12 cellular contexts compared by ENCODE assay signal in genomic region chr6:30480536-30481156, GRCh38. TPM values are rescaled to one million over a fixed set of nuclear protein-coding genes. Genes with fewer than 3 reads are reported as not detected.
A peak's percentile ranks its signal among the peaks of the same experiment; 100 is the strongest.
DNase-seq lines count a peak whose midpoint lies in the region; ATAC-seq lines count a peak whose summit lies in the region.
"Had no signal": no experiment of that assay in that cellular context is flagged by ENCODE, and none has a peak within 500 bp of the region (broad histone marks: within the 10 kb centered on the region; RNA-seq: fewer than 3 reads in every experiment).

No MANE protein-coding gene starts in this region.

- POLR2A ChIA-PET in T-cell (lab: Charles Lee), result interaction anchor here in 1 of 2 donors (0.6 kb wide), 1 partner anchor 107 kb away, joined by 3 read pairs; no protein-coding TSS in a partner anchor

- H3K27me3 Mint-ChIP-seq in T-cell, result peaks cover 31 to 58% of the 10 kb centered on the region in 2 donors
- H3K27me3 Mint-ChIP-seq in stimulated activated naive CD8-positive, alpha-beta T cell treated with anti-CD3 and anti-CD28 coated beads, Interleukin-15, Interleukin-2, amounts not matched to agents 100 ng/mL and 50 ng/mL, for 24 hours, result peaks cover 58% of the 10 kb centered on the region

- peak overlapping the region in 1 of 2 donors; percentile 61 for H3K27ac Mint-ChIP-seq in T-cell
- H3K27ac Mint-ChIP-seq in stimulated activated naive CD8-positive, alpha-beta T cell treated with anti-CD3 and anti-CD28 coated beads, Interleukin-15, Interleukin-2, amounts not matched to agents 100 ng/mL and 50 ng/mL, for 24 hours, result no peak overlapping the region
- H3K27ac Mint-ChIP-seq: endodermal cell had no signal

- H3K4me3 Mint-ChIP-seq in T-cell, result peak overlapping the region in 1 of 3 donors; percentile 42
- peak overlapping the region; percentile 62 for H3K4me3 Mint-ChIP-seq in stimulated activated naive CD8-positive, alpha-beta T cell treated with anti-CD3 and anti-CD28 coated beads, Interleukin-15, Interleukin-2, amounts not matched to agents 100 ng/mL and 50 ng/mL, for 24 hours

- CTCF ChIA-PET in T-cell (lab: Charles Lee), result interaction anchor here in 1 of 2 donors (1.1 to 2.0 kb wide), 3 partner anchors 26 to 117 kb away, joined by 5 to 26 read pairs (median 7); no protein-coding TSS in a partner anchor

- peak; percentile 60 for DNase-seq in activated naive CD4-positive, alpha-beta T cell treated with Interleukin-2 at 50 U/mL for 16 hours
- no peak for DNase-seq in activated naive CD4-positive, alpha-beta T cell treated with anti-CD3 and anti-CD28 coated beads, Interleukin-2, amount 50 U/mL, for 16 hours
- DNase-seq in T-cell (peak in 32 of 34 experiments; percentile 46 to 77 (median 62)), amniotic epithelial cell (ENCODE audit: low read depth) (peak; percentile 82), SIG-M5 treated with dmso at 0.1 percent for 504 hours (lab: John Stamatoyannopoulos, UW; ENCODE audit: unreplicated experiment) (no peak), epidermal melanocyte (ENCODE audit: insufficient read length, low spot score) (no peak), LoVo (ENCODE audit: low spot score) (no peak)
- DNase-seq: C1 segment of cervical spinal cord, NCI-H2081 treated with DMSO at 0.1 percent for 48 hours, sigmoid colon had no signal

- peaks cover 24 to 33% (median 29%) of the 10 kb centered on the region in 3 donors for H3K4me1 Mint-ChIP-seq in T-cell
- H3K4me1 Mint-ChIP-seq in stimulated activated naive CD8-positive, alpha-beta T cell treated with anti-CD3 and anti-CD28 coated beads, Interleukin-15, Interleukin-2, amounts not matched to agents 100 ng/mL and 50 ng/mL, for 24 hours (ENCODE audit: low read depth), result peaks cover 23% of the 10 kb centered on the region

- H3K36me3 Mint-ChIP-seq in T-cell, result no peaks in the 10 kb centered on the region
- H3K36me3 Mint-ChIP-seq in stimulated activated naive CD8-positive, alpha-beta T cell treated with anti-CD3 and anti-CD28 coated beads, Interleukin-15, Interleukin-2, amounts not matched to agents 100 ng/mL and 50 ng/mL, for 24 hours (ENCODE audit: low read depth), result no peaks in the 10 kb centered on the region

- ATAC-seq in T-cell (replicated peaks in 1 of 4), result peak; percentile 59 to 81 (median 73)

- no peaks in the 10 kb centered on the region for H3K9me3 Mint-ChIP-seq in T-cell
- H3K9me3 Mint-ChIP-seq in stimulated activated naive CD8-positive, alpha-beta T cell treated with anti-CD3 and anti-CD28 coated beads, Interleukin-15, Interleukin-2, amounts not matched to agents 100 ng/mL and 50 ng/mL, for 24 hours, result no peaks in the 10 kb centered on the region

RNA-seq across cellular contexts. Expression of gene HLA-E, which starts 8.7 kb away (rescaled TPM):
- 1,000 to 10,000 TPM; 1,114 to 1,417 (median 1,253) TPM for total RNA-seq in T-cell

Comparison
In these comparisons a context has a peak if more than half of its experiments do, and no peak if none do; other contexts are left out.
1. DNase-seq: peak in activated naive CD4-positive, alpha-beta T cell treated with Interleukin-2 at 50 U/mL for 16 hours (single experiment), T-cell (32 of 34) and amniotic epithelial cell (single experiment); none in activated naive CD4-positive, alpha-beta T cell treated with anti-CD3 and anti-CD28 coated beads, Interleukin-2, amount 50 U/mL, for 16 hours (single experiment), SIG-M5 treated with dmso at 0.1 percent for 504 hours (single experiment), epidermal melanocyte (single experiment) and LoVo (single experiment).